Comparison of ENCODE assay signal across 8 cellular contexts in the genomic region with DNA sequence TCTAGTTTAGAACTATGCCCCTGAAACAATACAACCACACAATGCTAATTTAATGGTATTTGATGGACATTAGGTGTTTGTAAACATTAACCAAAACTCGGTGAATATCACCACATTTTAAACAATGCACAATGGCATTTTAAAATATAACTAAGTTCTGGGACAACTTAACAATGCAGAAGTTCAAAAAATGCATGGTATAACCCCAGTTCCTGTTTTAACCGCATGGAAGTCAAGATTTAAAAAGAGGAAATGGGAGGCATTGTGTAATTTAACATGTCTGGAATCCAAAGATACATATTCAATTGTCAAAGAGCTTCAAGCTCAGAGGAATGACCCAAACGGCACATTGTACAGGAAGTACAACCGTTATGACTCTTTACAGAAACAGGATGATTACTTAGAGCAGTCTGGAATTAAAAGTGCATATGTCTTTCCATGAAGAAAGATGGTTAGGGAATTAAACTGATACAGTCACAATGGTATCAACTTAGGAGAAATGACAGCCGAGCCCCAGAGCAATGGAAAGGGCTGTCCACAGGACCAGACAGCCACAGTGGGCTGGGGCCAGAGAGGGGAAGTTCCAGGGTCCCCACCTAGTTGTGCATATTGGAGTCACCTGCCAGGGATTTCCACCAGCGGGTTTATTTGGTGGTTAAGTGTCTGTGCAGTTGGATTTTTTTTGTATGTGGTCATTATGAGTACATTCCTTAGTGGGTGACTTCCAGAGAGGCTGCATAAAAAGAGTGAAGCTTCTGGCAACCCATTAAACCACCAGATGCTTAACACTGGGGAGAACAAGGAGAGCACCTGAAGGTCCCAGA. TPM values are rescaled to one million over a fixed set of nuclear protein-coding genes. Genes with fewer than 3 reads are reported as not detected.
DNase-seq lines count a peak whose midpoint lies in the region; ATAC-seq and TF ChIP-seq lines count a peak whose summit lies in the region.

No MANE protein-coding gene starts in this region.

- H3K4me3 ChIP-seq in stomach: no peak overlapping the region

- H3K4me1 Mint-ChIP-seq in activated CD4-positive, alpha-beta T cell treated with anti-CD3 and anti-CD28 coated beads for 36 hours: peaks cover 22% of the 10 kb centered on the region
- H3K4me1 Mint-ChIP-seq in T-cell: peaks cover 23 to 32% (median 26%) of the 10 kb centered on the region in 3 donors

- WGBS in stomach, 5 donors: 34 to 46% (median 39%) methylated on average over 6 of the region's 6 CpGs

- CTCF ChIA-PET in activated CD4-positive, alpha-beta T cell treated with anti-CD3 and anti-CD28 coated beads for 36 hours (lab: Charles Lee): interaction anchor here (0.6 to 1.5 kb wide), 7 partner anchors 9 to 88 kb away, joined by 3 to 9 read pairs (median 4); no protein-coding TSS in a partner anchor
- CTCF ChIA-PET in T-cell (lab: Charles Lee): no interaction called here

- H3K36me3 ChIP-seq in stomach: no peaks in the 10 kb centered on the region

- H3K4me1 ChIP-seq in stomach: peaks cover 0 to 42% (median 3%) of the 10 kb centered on the region in 4 donors

- no peaks in the 10 kb centered on the region for H3K27me3 Mint-ChIP-seq in activated CD4-positive, alpha-beta T cell treated with anti-CD3 and anti-CD28 coated beads for 36 hours
- H3K27me3 Mint-ChIP-seq in T-cell: no peaks in the 10 kb centered on the region

- peak; percentile 34 for DNase-seq in activated CD4-positive, alpha-beta T cell treated with anti-CD3 and anti-CD28 coated beads for 36 hours
- DNase-seq in activated CD4-positive, alpha-beta T cell treated with anti-CD3 and anti-CD28 coated beads for 4 hours: no peak
- DNase-seq in T-cell (no peak), globus pallidus (ENCODE audit: low spot score) (peak; percentile 29), stomach (no peak), nucleus accumbens (lab: John Stamatoyannopoulos, UW) (no peak), SHP77 (lab: John Stamatoyannopoulos, UW) (no peak), DMS79 (lab: John Stamatoyannopoulos, UW) (no peak)

- TF ChIP-seq POLR2A in stomach (IDR thresholded peaks at IDR 0.05): no peak

- peak overlapping the region in 4 of 5 donors; percentile 14 to 64 (median 48) for H3K27ac ChIP-seq in stomach

- peak overlapping the region; percentile 73 for H3K27ac Mint-ChIP-seq in activated CD4-positive, alpha-beta T cell treated with anti-CD3 and anti-CD28 coated beads for 36 hours
- peak overlapping the region; percentile 62 to 90 for H3K27ac Mint-ChIP-seq in T-cell

- H3K9me3 ChIP-seq in stomach: no peaks in the 10 kb centered on the region

- peaks cover 4% of the 10 kb centered on the region for H3K36me3 Mint-ChIP-seq in activated CD4-positive, alpha-beta T cell treated with anti-CD3 and anti-CD28 coated beads for 36 hours (ENCODE audit: low read depth)
- no peaks in the 10 kb centered on the region for H3K36me3 Mint-ChIP-seq in T-cell

- H3K27me3 ChIP-seq in stomach: peaks cover 0 to 8% (median 0%) of the 10 kb centered on the region in 3 donors

- no peaks in the 10 kb centered on the region for H3K9me3 Mint-ChIP-seq in activated CD4-positive, alpha-beta T cell treated with anti-CD3 and anti-CD28 coated beads for 36 hours (ENCODE audit: low read depth)
- no peaks in the 10 kb centered on the region for H3K9me3 Mint-ChIP-seq in T-cell

- no peak for TF ChIP-seq CTCF in stomach (IDR thresholded peaks at IDR 0.05)

- TF ChIP-seq EP300 in stomach (IDR thresholded peaks at IDR 0.05): no peak

- no peak overlapping the region for H3K4me3 Mint-ChIP-seq in activated CD4-positive, alpha-beta T cell treated with anti-CD3 and anti-CD28 coated beads for 36 hours
- H3K4me3 Mint-ChIP-seq in T-cell: peak overlapping the region in 1 of 3 donors; percentile 11

- intact Hi-C loops in activated CD4-positive, alpha-beta T cell treated with anti-CD3 and anti-CD28 coated beads for 36 hours (cut with DNase I, micrococcal nuclease): no loop called here
- intact Hi-C loops in stomach (cut with DNase I; ENCODE audit: low total_unique reads): no loop called here

- peak; percentile 60 for ATAC-seq in activated CD4-positive, alpha-beta T cell treated with anti-CD3 and anti-CD28 coated beads for 36 hours
- ATAC-seq in T-cell (replicated peaks in 1 of 4): peak; percentile 30 to 68 (median 44)

- POLR2A ChIA-PET in activated CD4-positive, alpha-beta T cell treated with anti-CD3 and anti-CD28 coated beads for 36 hours (lab: Charles Lee): interaction anchor here (0.6 kb wide), 2 partner anchors 78 to 128 kb away, joined by 3 to 4 read pairs; no protein-coding TSS in a partner anchor
- POLR2A ChIA-PET in T-cell (lab: Charles Lee): interaction anchor here in 1 of 2 donors (0.6 kb wide), 1 partner anchor 37 kb away, joined by 5 read pairs; no protein-coding TSS in a partner anchor

RNA-seq across cellular contexts. Expression of a gene that starts 7.5 kb away (rescaled TPM):
- total RNA-seq in activated CD4-positive, alpha-beta T cell treated with anti-CD3 and anti-CD28 coated beads for 36 hours: 10 to 100 TPM; 34.8 to 44.3 TPM
- total RNA-seq in T-cell: 10 to 100 TPM; 73.4 to 91.1 (median 90.2) TPM
- 100 to 1,000 TPM in 4 of 5 donors, 10 to 100 TPM in 1; 85.7 to 253 (median 164) TPM for total RNA-seq in stomach
- 10 to 100 TPM; 61.3 to 96.3 (median 75.8) TPM for polyA plus RNA-seq in stomach

RNA-seq across cellular contexts. Expression of a gene that starts 39.7 kb away (rescaled TPM):
- total RNA-seq in activated CD4-positive, alpha-beta T cell treated with anti-CD3 and anti-CD28 coated beads for 36 hours: 100 to 1,000 TPM; 217 to 250 TPM
- 100 to 1,000 TPM; 249 to 498 (median 304) TPM for total RNA-seq in T-cell
- total RNA-seq in stomach: 10 to 100 TPM in 3 of 5 donors, 1 to 10 TPM in 2; 3.5 to 72.2 (median 14.2) TPM
- polyA plus RNA-seq in stomach: 10 to 100 TPM in 2 of 3 donors, 1 to 10 TPM in 1; 6.7 to 25.3 (median 24.1) TPM

RNA-seq across cellular contexts. Expression of a gene that starts 58.9 kb away (rescaled TPM):
- 10 to 100 TPM; 60.8 to 68.8 TPM for total RNA-seq in activated CD4-positive, alpha-beta T cell treated with anti-CD3 and anti-CD28 coated beads for 36 hours
- total RNA-seq in T-cell (10 to 100 TPM; 16.7 to 32.2 (median 26.7) TPM), stomach (10 to 100 TPM in 3 of 5 donors, 1 to 10 TPM in 2; 5.4 to 83.4 (median 13.4) TPM)
- polyA plus RNA-seq in stomach: 10 to 100 TPM; 19.9 to 37.0 (median 24.4) TPM

Comparison
In these comparisons a context has a peak if more than half of its experiments do, and no peak if none do; other contexts are left out.
1. DNase-seq: peak in activated CD4-positive, alpha-beta T cell treated with anti-CD3 and anti-CD28 coated beads for 36 hours (single experiment) and globus pallidus (single experiment); none in activated CD4-positive, alpha-beta T cell treated with anti-CD3 and anti-CD28 coated beads for 4 hours (0 of 2), T-cell (0 of 34), stomach (single experiment), nucleus accumbens (0 of 56), SHP77 (0 of 2) and DMS79 (single experiment).